ENCODE assay signal across 11 cellular contexts in genomic region chr2:240369725-240370585, GRCh38.
DNase-seq lines count a peak whose midpoint lies in the region; ATAC-seq, FAIRE-seq and TF ChIP-seq lines count a peak whose summit lies in the region.
"Had no signal": no experiment of that assay in that cellular context is flagged by ENCODE, and none has a peak within 500 bp of the region (broad histone marks: within the 10 kb centered on the region; RNA-seq: fewer than 3 reads in every experiment).

No MANE protein-coding gene starts in this region.

- DNase-seq in T1000 (lab: John Stamatoyannopoulos, UW), result peak; percentile 73
- peak; percentile 78 for DNase-seq in Right ventricle myocardium inferior (ENCODE audit: missing footprints)
- DNase-seq in pons (ENCODE audit: low spot score), result peak; percentile 53
- DNase-seq in GM12892 (ENCODE audit: insufficient read length), result no peak
- no peak for DNase-seq in CD1c-positive myeloid dendritic cell (ENCODE audit: extremely low spot score)

- TF ChIP-seq CTCF in C4-2B (conservative IDR thresholded peaks at IDR 0.05), result no peak

- H3K27ac ChIP-seq in C4-2B, result peak overlapping the region; percentile 63
- H3K27ac ChIP-seq: HL-60 had no signal

- ATAC-seq in Right ventricle myocardium inferior, result peak; percentile 73
- no peak for ATAC-seq in HG03135 (IDR thresholded peaks at IDR 0.05; ENCODE audit: unreplicated experiment)
- no peak for ATAC-seq in HG02642 (IDR thresholded peaks at IDR 0.05; ENCODE audit: poor library complexity, unreplicated experiment)
- ATAC-seq: stimulated activated effector memory CD8-positive, alpha-beta T cell treated with anti-CD3 and anti-CD28 coated beads, Interleukin-12 subunit alpha, Interleukin-12 subunit beta, amount 100 ng/mL, for 72 hours had no signal

- intact Hi-C loops in Right ventricle myocardium inferior (cut with DNase I), result loop anchor here (2.0 to 5.0 kb wide), 2 partner anchors 73 to 133 kb away; no protein-coding TSS in a partner anchor

- no peak for FAIRE-seq in GM12892 (lab: Jason Lieb, UNC)
- FAIRE-seq: G401.6 had no signal

- no peak for TF ChIP-seq POLR2A in GM12892 (IDR thresholded peaks at IDR 0.05; ENCODE audit: low read depth, low read length)

Comparison
In these comparisons a context has a peak if more than half of its experiments do, and no peak if none do; other contexts are left out.
1. DNase-seq: peak in T1000 (single experiment), Right ventricle myocardium inferior (single experiment) and pons (single experiment); none in GM12892 (single experiment) and CD1c-positive myeloid dendritic cell (single experiment).